ENCODE assay signal across 8 cellular contexts in genomic region chr9:111661802-111662491, GRCh38. TPM values are rescaled to one million over a fixed set of nuclear protein-coding genes. Genes with fewer than 3 reads are reported as not detected.
DNase-seq lines count a peak whose midpoint lies in the region; ATAC-seq, FAIRE-seq and TF ChIP-seq lines count a peak whose summit lies in the region.

No MANE protein-coding gene starts in this region.

- no peak for FAIRE-seq in pancreas (lab: Jason Lieb, UNC)

- TF ChIP-seq CTCF in cardiac muscle cell (IDR thresholded peaks at IDR 0.05; ENCODE audit: low read depth, low read length) (no peak), pancreas (IDR thresholded peaks at IDR 0.05) (no peak)

- TF ChIP-seq POLR2A in GM19099 (IDR thresholded peaks at IDR 0.05; ENCODE audit: extremely low read depth, insufficient read length, low read depth), result peak; percentile 18

- peak overlapping the region; percentile 78 to 93 (median 86) for H3K27ac ChIP-seq in BLaER1 treated with 17β-estradiol and CSF1 and Interleukin-3, amounts not matched to agents 10 nM and 100 nM
- H3K27ac ChIP-seq in cardiac muscle cell, result peak overlapping the region; percentile 80
- peak overlapping the region in 3 of 4 donors; percentile 36 to 71 (median 69) for H3K27ac ChIP-seq in pancreas

- peak overlapping the region; percentile 82 to 93 (median 91) for H3K9ac ChIP-seq in BLaER1 treated with 17β-estradiol and CSF1 and Interleukin-3, amounts not matched to agents 10 nM and 100 nM

- H4K20me1 ChIP-seq in BLaER1 treated with 17β-estradiol and CSF1 and Interleukin-3, amounts not matched to agents 10 nM and 100 nM, result peaks cover 11 to 40% (median 33%) of the 10 kb centered on the region in 11 experiments; a peak in 16 of 22 replicates

- intact Hi-C loops in pancreas (cut with DNase I), result no loop called here

- H3K4me1 ChIP-seq in BLaER1 treated with 17β-estradiol and CSF1 and Interleukin-3, amounts not matched to agents 10 nM and 100 nM, result peaks cover 19 to 46% (median 26%) of the 10 kb centered on the region in 10 experiments
- H3K4me1 ChIP-seq in cardiac muscle cell (ENCODE audit: low read depth) (peaks cover 6% of the 10 kb centered on the region), pancreas (no peaks in the 10 kb centered on the region)

- ATAC-seq in HG03280 (IDR thresholded peaks at IDR 0.05; ENCODE audit: unreplicated experiment) (peak; percentile 30), pancreas (peak; percentile 42 to 71 (median 68))

- DNase-seq in RPMI7951 (ENCODE audit: low read depth) (peak; percentile 58), cardiac muscle cell (ENCODE audit: low read depth in 1 of 2, low spot score in 1 of 2) (peak; percentile 37 to 56), pancreas (peak; percentile 16 to 76 (median 40)), OCI-M2 (lab: John Stamatoyannopoulos, UW; ENCODE audit: unreplicated experiment) (no peak)
- peak; percentile 9 for DNase-seq in activated naive CD8-positive, alpha-beta T cell treated with anti-CD3 and anti-CD28 coated beads, Interleukin-2, amount 50 U/mL, for 16 hours (ENCODE audit: low read depth, low spot score)

- no peaks in the 10 kb centered on the region for H3K27me3 ChIP-seq in BLaER1 treated with 17β-estradiol and CSF1 and Interleukin-3, amounts not matched to agents 10 nM and 100 nM
- H3K27me3 ChIP-seq in cardiac muscle cell (no peaks in the 10 kb centered on the region), pancreas (no peaks in the 10 kb centered on the region)

- H3K9me3 ChIP-seq in BLaER1 treated with 17β-estradiol and CSF1 and Interleukin-3, amounts not matched to agents 10 nM and 100 nM (replicated peaks in 1 of 11), result no peaks in the 10 kb centered on the region
- no peaks in the 10 kb centered on the region for H3K9me3 ChIP-seq in cardiac muscle cell (ENCODE audit: low read depth)
- no peaks in the 10 kb centered on the region for H3K9me3 ChIP-seq in pancreas

- H3K4me2 ChIP-seq in BLaER1 treated with 17β-estradiol and CSF1 and Interleukin-3, amounts not matched to agents 10 nM and 100 nM, result peak overlapping the region; percentile 77 to 99 (median 93)

- 0 to 1% methylated on average over 34 to 57 of the region's 57 CpGs for WGBS in pancreas, 2 donors

- H3K36me3 ChIP-seq in BLaER1 treated with 17β-estradiol and CSF1 and Interleukin-3, amounts not matched to agents 10 nM and 100 nM, result peaks cover 16 to 33% (median 29%) of the 10 kb centered on the region in 11 experiments
- H3K36me3 ChIP-seq in cardiac muscle cell, result peaks cover 3% of the 10 kb centered on the region
- peaks cover 0 to 2% (median 0%) of the 10 kb centered on the region in 3 donors for H3K36me3 ChIP-seq in pancreas

- H3K4me3 ChIP-seq in BLaER1 treated with 17β-estradiol and CSF1 and Interleukin-3, amounts not matched to agents 10 nM and 100 nM, result peak overlapping the region; percentile 78 to 96 (median 87)
- H3K4me3 ChIP-seq in cardiac muscle cell (peak overlapping the region; percentile 85), pancreas (peak overlapping the region; percentile 59 to 72 (median 70))

RNA-seq across cellular contexts. Expression of gene GNG10, which starts 0.5 kb away (rescaled TPM):
- 115 TPM in 2 replicates for total RNA-seq in RPMI7951 (2014; rRNA removed; shearing (Covaris generic))
- total RNA-seq in cardiac muscle cell, result 23.4 and 44.5 TPM in 2 replicates
- polyA plus RNA-seq in cardiac muscle cell, result 37.7 and 59.9 TPM in 2 replicates
- 10 to 100 TPM in 2 of 6 donors, 1 to 10 TPM in 4; 4.5 to 16.8 (median 8.3) TPM for total RNA-seq in pancreas
- polyA plus RNA-seq in pancreas, result 10 to 100 TPM; 19.6 to 34.9 TPM

RNA-seq across cellular contexts. Expression of gene DNAJC25, which starts 30.8 kb away (rescaled TPM):
- 7.4 and 8.3 TPM in 2 replicates for total RNA-seq in RPMI7951 (2014; rRNA removed; shearing (Covaris generic))
- total RNA-seq in cardiac muscle cell (6.9 and 7.1 TPM in 2 replicates), pancreas (1 to 10 TPM; 2.2 to 4.1 (median 3.2) TPM)
- polyA plus RNA-seq in cardiac muscle cell (8.2 and 10.4 TPM in 2 replicates), pancreas (1 to 10 TPM; 4.0 to 6.7 TPM)
